In the genomic region with DNA sequence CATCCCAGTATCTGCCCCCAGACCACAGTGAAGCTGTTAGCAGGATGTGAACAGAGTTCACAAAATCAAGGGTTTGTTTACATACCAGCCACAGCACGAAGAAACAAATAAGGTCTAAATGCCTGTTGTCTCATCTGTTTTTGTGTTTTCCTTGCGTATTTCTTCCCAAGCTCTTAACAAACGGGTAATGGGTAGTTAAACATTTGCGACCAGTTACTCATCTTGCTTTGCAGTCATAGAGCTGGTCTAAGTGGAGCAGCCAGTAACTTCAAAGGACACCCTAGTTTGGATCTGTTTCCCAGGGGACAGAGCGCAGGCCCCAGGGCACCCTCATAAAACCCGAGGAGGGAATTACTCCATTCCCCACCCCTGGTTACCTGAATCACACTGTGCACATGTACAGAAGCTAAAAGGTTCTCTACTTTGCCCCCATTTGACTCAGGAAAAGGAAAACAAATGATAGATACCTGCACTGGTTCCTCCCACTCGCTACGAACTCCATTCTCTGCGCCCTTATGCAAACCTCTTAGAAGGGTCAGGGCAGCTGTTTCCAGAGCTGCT, we compare ENCODE assay signal across 16 cellular contexts.
DNase-seq lines count a peak whose midpoint lies in the region; ATAC-seq and TF ChIP-seq lines count a peak whose summit lies in the region.
"Had no signal": no experiment of that assay in that cellular context is flagged by ENCODE, and none has a peak within 500 bp of the region (broad histone marks: within the 10 kb centered on the region; RNA-seq: fewer than 3 reads in every experiment).

No MANE protein-coding gene starts in this region.

- peaks cover 48% of the 10 kb centered on the region for H3K4me1 Mint-ChIP-seq in progenitor cell of endocrine pancreas (ENCODE audit: low read depth)
- H3K4me1 Mint-ChIP-seq in CD8-positive, alpha-beta T cell (ENCODE audit: low read depth): peaks cover 16% of the 10 kb centered on the region

- H3K36me3 Mint-ChIP-seq in progenitor cell of endocrine pancreas (ENCODE audit: insufficient read depth): no peaks in the 10 kb centered on the region
- no peaks in the 10 kb centered on the region for H3K36me3 Mint-ChIP-seq in CD8-positive, alpha-beta T cell

- H3K4me1 ChIP-seq in CD8-positive, alpha-beta T cell (ENCODE audit: insufficient read depth, low read length): no peaks in the 10 kb centered on the region
- H3K4me1 ChIP-seq: right atrium auricular region had no signal

- DNase-seq in DMS153 (lab: John Stamatoyannopoulos, UW) (peak; percentile 47), NCI-H69 (lab: John Stamatoyannopoulos, UW) (peak; percentile 74), fibroblast of villous mesenchyme (ENCODE audit: low read depth) (peak; percentile 86), progenitor cell of endocrine pancreas (ENCODE audit: low spot score, unreplicated experiment) (no peak), DMS79 treated with DMSO at 0.1 percent for 48 hours (lab: John Stamatoyannopoulos, UW) (no peak)
- DNase-seq in CD8-positive, alpha-beta T cell: no peak
- DNase-seq: activated CD8-positive, alpha-beta memory T cell treated with anti-CD3 and anti-CD28 coated beads for 24 hours; dorsolateral prefrontal cortex; Karpas-422; NCI-H2081 treated with DMSO at 0.1 percent for 48 hours; OCI-M1; transverse colon had no signal

- intact Hi-C loops in CD8-positive, alpha-beta T cell (cut with DNase I, micrococcal nuclease): no loop called here

- no peaks in the 10 kb centered on the region for H3K9me3 ChIP-seq in CD8-positive, alpha-beta T cell (ENCODE audit: low read length)
- H3K9me3 ChIP-seq: right atrium auricular region, transverse colon had no signal

- H3K4me3 Mint-ChIP-seq in progenitor cell of endocrine pancreas (ENCODE audit: low read depth): no peak overlapping the region
- no peak overlapping the region for H3K4me3 Mint-ChIP-seq in CD8-positive, alpha-beta T cell
- H3K4me3 Mint-ChIP-seq: T-helper 1 cell treated with Interleukin-12 subunit alpha and Interleukin-12 subunit beta and Interleukin-4 antibody, amounts not matched to agents 30 μg/mL and 1 μg/mL, for 36 hours had no signal

- ATAC-seq in CD8-positive, alpha-beta T cell: no peak
- ATAC-seq in GM19397 (IDR thresholded peaks at IDR 0.05; ENCODE audit: unreplicated experiment): no peak
- ATAC-seq in GM19035 (IDR thresholded peaks at IDR 0.05; ENCODE audit: unreplicated experiment): no peak

- H3K27me3 Mint-ChIP-seq in progenitor cell of endocrine pancreas: no peaks in the 10 kb centered on the region
- no peaks in the 10 kb centered on the region for H3K27me3 Mint-ChIP-seq in CD8-positive, alpha-beta T cell (ENCODE audit: low read depth)

- H3K27ac Mint-ChIP-seq in progenitor cell of endocrine pancreas: peak overlapping the region; percentile 76
- H3K27ac Mint-ChIP-seq in CD8-positive, alpha-beta T cell: no peak overlapping the region
- H3K27ac Mint-ChIP-seq: T-helper 1 cell treated with Interleukin-12 subunit alpha and Interleukin-12 subunit beta and Interleukin-4 antibody, amounts not matched to agents 30 μg/mL and 1 μg/mL, for 36 hours had no signal

- no peak overlapping the region for H3K4me3 ChIP-seq in fibroblast of villous mesenchyme (ENCODE audit: low read depth, low read length)
- H3K4me3 ChIP-seq in CD8-positive, alpha-beta T cell (ENCODE audit: low read depth, low read length): no peak overlapping the region
- H3K4me3 ChIP-seq: right atrium auricular region, transverse colon had no signal

- H3K27ac ChIP-seq in CD8-positive, alpha-beta T cell (ENCODE audit: low read depth, low read length): no peak overlapping the region
- H3K27ac ChIP-seq: right atrium auricular region had no signal

- POLR2A ChIA-PET in CD8-positive, alpha-beta T cell (lab: Charles Lee): interaction anchor here (0.6 to 1.7 kb wide), 2 partner anchors 13 to 97 kb away, joined by 3 to 6 read pairs; no protein-coding TSS in a partner anchor

- H3K36me3 ChIP-seq in CD8-positive, alpha-beta T cell (ENCODE audit: insufficient read depth, low read length): no peaks in the 10 kb centered on the region
- H3K36me3 ChIP-seq: right atrium auricular region, transverse colon had no signal

- no peaks in the 10 kb centered on the region for H3K9me3 Mint-ChIP-seq in progenitor cell of endocrine pancreas (ENCODE audit: low read depth)
- H3K9me3 Mint-ChIP-seq in CD8-positive, alpha-beta T cell: no peaks in the 10 kb centered on the region
- H3K9me3 Mint-ChIP-seq: T-helper 1 cell treated with Interleukin-12 subunit alpha and Interleukin-12 subunit beta and Interleukin-4 antibody, amounts not matched to agents 30 μg/mL and 1 μg/mL, for 36 hours had no signal

- CTCF ChIA-PET in CD8-positive, alpha-beta T cell (lab: Charles Lee): no interaction called here

- H3K27me3 ChIP-seq in CD8-positive, alpha-beta T cell (ENCODE audit: insufficient read depth, low read length): no peaks in the 10 kb centered on the region
- H3K27me3 ChIP-seq: dorsolateral prefrontal cortex, right atrium auricular region, transverse colon had no signal

- TF ChIP-seq CTCF in fibroblast of villous mesenchyme (IDR thresholded peaks at IDR 0.05; ENCODE audit: insufficient read depth, low read depth, low read length) (no peak), progenitor cell of endocrine pancreas (IDR thresholded peaks at IDR 0.05; ENCODE audit: unreplicated experiment) (no peak)
- no peak for TF ChIP-seq CTCF in CD8-positive, alpha-beta T cell (IDR thresholded peaks at IDR 0.05)

Comparison
In these comparisons a context has a peak if more than half of its experiments do, and no peak if none do; other contexts are left out.
1. DNase-seq: peak in DMS153 (single experiment), NCI-H69 (single experiment) and fibroblast of villous mesenchyme (single experiment); none in progenitor cell of endocrine pancreas (single experiment), DMS79 treated with DMSO at 0.1 percent for 48 hours (single experiment) and CD8-positive, alpha-beta T cell (0 of 7).